ENCODE assay signal across 8 cellular contexts in the genomic region with DNA sequence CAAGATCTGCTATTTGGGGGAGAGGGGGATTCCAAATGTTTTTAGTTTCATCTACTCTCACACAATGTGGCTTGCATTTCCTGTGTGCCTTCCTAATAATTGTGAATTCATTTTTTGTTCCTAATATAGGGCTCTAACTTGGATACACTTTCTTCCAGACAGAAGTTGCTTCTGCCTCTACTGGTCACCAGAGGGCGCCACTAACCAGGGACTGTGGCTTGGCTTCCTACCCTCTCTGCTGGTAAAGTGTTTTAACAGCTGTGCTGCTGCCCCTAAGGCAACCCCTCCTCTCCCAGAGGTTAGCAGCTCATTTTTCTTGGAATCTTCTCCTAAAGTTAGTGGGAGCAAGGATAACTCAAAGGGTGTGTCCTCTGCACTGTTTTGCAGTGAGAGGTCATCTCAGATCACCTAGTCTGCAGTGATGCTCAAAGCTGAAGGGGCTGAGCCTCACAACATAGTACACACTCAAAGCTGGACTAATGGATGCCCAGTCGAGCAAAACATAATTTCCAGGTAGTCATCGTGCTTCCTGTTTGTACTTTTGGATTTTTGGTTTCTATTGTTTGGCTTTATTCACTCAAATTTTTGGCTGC. TPM values are rescaled to one million over a fixed set of nuclear protein-coding genes. Genes with fewer than 3 reads are reported as not detected.
A peak's percentile ranks its signal among the peaks of the same experiment; 100 is the strongest.
DNase-seq lines count a peak whose midpoint lies in the region; ATAC-seq and TF ChIP-seq lines count a peak whose summit lies in the region.

No MANE protein-coding gene starts in this region.

- DNase-seq in GM10248 (ENCODE audit: extremely low spot score) (no peak), lung (ENCODE audit: low spot score) (no peak), occipital lobe (lab: John Stamatoyannopoulos, UW) (no peak), COLO829 (ENCODE audit: low spot score) (no peak)
- DNase-seq in activated T-helper 2 cell treated with anti-CD3 and anti-CD28 coated beads, Interferon-gamma antibody, Interleukin-2, Interleukin-4, amounts not matched to agents 10 μg/mL and 5 μg/mL and 100 μg/mL, durations not matched to agents 14 hours and 24 hours and 36 hours (ENCODE audit: low spot score) = peak; percentile 18
- DNase-seq in central memory CD4-positive, alpha-beta T cell = no peak

- no peak overlapping the region for H3K4me3 Mint-ChIP-seq in activated T-helper 2 cell treated with anti-CD3 and anti-CD28 coated beads, Interferon-gamma antibody, Interleukin-2, Interleukin-4, amounts not matched to agents 10 μg/mL and 5 μg/mL and 100 μg/mL, durations not matched to agents 14 hours and 24 hours and 36 hours (ENCODE audit: low read depth)

- H3K4me2 ChIP-seq in KMS-11 = no peak overlapping the region

- H4K20me1 ChIP-seq in KMS-11 (ENCODE audit: insufficient read depth) = no peaks in the 10 kb centered on the region

- H3K27me3 ChIP-seq in KMS-11 (ENCODE audit: insufficient read depth, low read depth) = no peaks in the 10 kb centered on the region
- no peaks in the 10 kb centered on the region for H3K27me3 ChIP-seq in lung (ENCODE audit: control insufficient read depth, insufficient read depth)

- H2AFZ ChIP-seq in KMS-11 (ENCODE audit: low read depth) = no peak overlapping the region

- CTCF ChIA-PET in GM10248 (lab: Yijun Ruan, JAX) = interaction anchor here (1.2 to 1.5 kb wide), 3 partner anchors 34 to 189 kb away, joined by 3 to 4 read pairs (median 3); no protein-coding TSS in a partner anchor

- H3K36me3 ChIP-seq in KMS-11 (ENCODE audit: insufficient read depth) (no peaks in the 10 kb centered on the region), lung (ENCODE audit: control insufficient read depth in 2 of 2, insufficient read depth in 2 of 2, low read length in 2 of 2) (no peaks in the 10 kb centered on the region)

- TF ChIP-seq CTCF in GM10248 (IDR thresholded peaks at IDR 0.05; ENCODE audit: control extremely low read depth, extremely low read depth, low read depth, missing control alignments) (peak; percentile 44), KMS-11 (conservative IDR thresholded peaks at IDR 0.05; ENCODE audit: low read depth, low read length) (peak; percentile 92), lung (IDR thresholded peaks at IDR 0.05; ENCODE audit: control extremely low read depth, extremely low read depth) (peak; percentile 19)

- no peak overlapping the region for H3K9ac ChIP-seq in KMS-11

- H3K9me3 Mint-ChIP-seq in activated T-helper 2 cell treated with anti-CD3 and anti-CD28 coated beads, Interferon-gamma antibody, Interleukin-2, Interleukin-4, amounts not matched to agents 10 μg/mL and 5 μg/mL and 100 μg/mL, durations not matched to agents 14 hours and 24 hours and 36 hours = peaks cover 12% of the 10 kb centered on the region

- WGBS in lung, 2 donors = 49 to 52% methylated on average over 3 of the region's 3 CpGs

- H3K4me1 ChIP-seq in KMS-11 (ENCODE audit: low read depth, poor library complexity, severe bottlenecking) (no peaks in the 10 kb centered on the region), lung (ENCODE audit: control insufficient read depth in 2 of 2, insufficient read depth in 2 of 2, low read length in 2 of 2) (no peaks in the 10 kb centered on the region)

- no peaks in the 10 kb centered on the region for H3K36me3 Mint-ChIP-seq in activated T-helper 2 cell treated with anti-CD3 and anti-CD28 coated beads, Interferon-gamma antibody, Interleukin-2, Interleukin-4, amounts not matched to agents 10 μg/mL and 5 μg/mL and 100 μg/mL, durations not matched to agents 14 hours and 24 hours and 36 hours (ENCODE audit: low read depth)

- H3K4me3 ChIP-seq in KMS-11 (IDR thresholded peaks at IDR 0.05; ENCODE audit: insufficient read depth, low read depth, low read length) = no peak overlapping the region
- no peak overlapping the region for H3K4me3 ChIP-seq in lung

- H3K79me2 ChIP-seq in KMS-11 (ENCODE audit: insufficient read depth, low read depth) = no peaks in the 10 kb centered on the region

- no peak for ATAC-seq in lung (ENCODE audit: insufficient read depth, low FRiP score)
- ATAC-seq in GM21360 (IDR thresholded peaks at IDR 0.05; ENCODE audit: unreplicated experiment) = no peak

- peaks cover 0 to 4% of the 10 kb centered on the region in 2 donors for H3K9me3 ChIP-seq in lung (ENCODE audit: control insufficient read depth in 2 of 2, insufficient read depth in 1 of 2, low read length in 1 of 2)

- no peaks in the 10 kb centered on the region for H3K4me1 Mint-ChIP-seq in activated T-helper 2 cell treated with anti-CD3 and anti-CD28 coated beads, Interferon-gamma antibody, Interleukin-2, Interleukin-4, amounts not matched to agents 10 μg/mL and 5 μg/mL and 100 μg/mL, durations not matched to agents 14 hours and 24 hours and 36 hours (ENCODE audit: low read depth)

- POLR2A ChIA-PET in GM10248 (lab: Yijun Ruan, JAX) = no interaction called here

- no peak overlapping the region for H3K27ac Mint-ChIP-seq in activated T-helper 2 cell treated with anti-CD3 and anti-CD28 coated beads, Interferon-gamma antibody, Interleukin-2, Interleukin-4, amounts not matched to agents 10 μg/mL and 5 μg/mL and 100 μg/mL, durations not matched to agents 14 hours and 24 hours and 36 hours

- peaks cover 4% of the 10 kb centered on the region for H3K27me3 Mint-ChIP-seq in activated T-helper 2 cell treated with anti-CD3 and anti-CD28 coated beads, Interferon-gamma antibody, Interleukin-2, Interleukin-4, amounts not matched to agents 10 μg/mL and 5 μg/mL and 100 μg/mL, durations not matched to agents 14 hours and 24 hours and 36 hours (ENCODE audit: low read depth)

- no peak overlapping the region for H3K27ac ChIP-seq in KMS-11
- H3K27ac ChIP-seq in lung (ENCODE audit: low read depth in 1 of 2, low read length in 1 of 2) = no peak overlapping the region

- intact Hi-C loops in activated T-helper 2 cell treated with anti-CD3 and anti-CD28 coated beads, Interferon-gamma antibody, Interleukin-2, Interleukin-4, amounts not matched to agents 10 μg/mL and 5 μg/mL and 100 μg/mL, durations not matched to agents 14 hours and 24 hours and 36 hours (cut with micrococcal nuclease) = loop anchor here (10.0 kb wide), 1 partner anchor 275 kb away; the partner anchor contains the start of gene MMP15

RNA-seq across cellular contexts. Expression of gene PRSS54, which starts 5.0 kb away (rescaled TPM):
- not detected in 2 replicates for total RNA-seq in activated T-helper 2 cell treated with anti-CD3 and anti-CD28 coated beads, Interferon-gamma antibody, Interleukin-2, Interleukin-4, amounts not matched to agents 10 μg/mL and 5 μg/mL and 100 μg/mL, durations not matched to agents 14 hours and 24 hours and 36 hours
- total RNA-seq in lung = not detected
- under 1 TPM in 1 of 2 donors, not detected in 1; 0.14 TPM for polyA plus RNA-seq in lung
- total RNA-seq in occipital lobe = not detected

Comparison
In these comparisons a context has a peak if more than half of its experiments do, and no peak if none do; other contexts are left out.
1. CTCF ChIP-seq: peak in every context shown above with its lines; median percentile 92 in KMS-11; 44 in GM10248; 19 in lung.